9 cellular contexts compared by ENCODE assay signal in the genomic region with DNA sequence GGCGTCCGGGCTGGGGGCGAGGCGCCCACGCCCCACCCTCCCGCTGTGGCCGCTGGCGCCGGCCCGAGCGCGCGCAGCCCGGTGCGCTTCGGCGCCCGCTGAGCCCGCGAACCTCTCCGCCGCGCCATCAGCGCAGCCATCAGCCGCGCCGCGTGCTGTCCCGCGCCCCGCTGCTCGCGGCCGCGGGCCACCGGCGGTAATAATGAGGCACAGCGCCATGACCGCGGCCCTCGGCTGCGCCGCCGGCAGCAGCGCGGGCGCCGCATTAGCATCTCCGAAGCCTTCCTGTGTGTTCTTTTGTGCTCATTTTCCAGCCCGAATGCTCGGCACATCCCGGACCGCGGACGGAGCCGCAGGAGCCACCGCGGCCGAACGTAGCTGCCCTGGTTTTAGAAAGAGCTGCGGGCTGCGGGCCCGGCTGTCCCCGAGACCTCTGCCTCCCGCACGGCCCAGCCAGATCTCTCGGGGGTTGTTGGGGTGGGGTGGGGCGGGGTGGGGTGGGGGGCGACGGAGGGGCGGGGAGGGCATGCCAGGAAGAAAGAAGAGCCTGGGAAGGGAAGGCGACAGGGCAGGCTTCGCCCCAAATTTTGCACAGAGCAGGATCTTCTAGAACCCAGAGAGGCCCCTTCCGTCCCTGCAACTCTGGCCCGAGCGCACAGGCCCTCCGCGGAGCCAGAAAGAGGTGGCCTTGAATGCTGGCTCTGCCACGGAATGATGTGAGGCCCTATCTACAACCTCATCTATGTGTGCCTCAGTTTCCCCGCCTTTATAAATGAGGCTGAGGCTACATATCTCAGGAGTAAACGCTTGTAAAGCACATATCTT. TPM values are rescaled to one million over a fixed set of nuclear protein-coding genes. Genes with fewer than 3 reads are reported as not detected.
DNase-seq lines count a peak whose midpoint lies in the region; ATAC-seq and TF ChIP-seq lines count a peak whose summit lies in the region.
"Had no signal": no experiment of that assay in that cellular context is flagged by ENCODE, and none has a peak within 500 bp of the region (broad histone marks: within the 10 kb centered on the region; RNA-seq: fewer than 3 reads in every experiment).

No MANE protein-coding gene starts in this region.

- no peak for TF ChIP-seq EP300 in SK-N-SH (IDR thresholded peaks at IDR 0.05; ENCODE audit: borderline replicate concordance in 1 of 2, low read depth in 1 of 2, low read length in 1 of 2)

- 4% methylated on average over 32 of the region's 81 CpGs for WGBS in SK-N-SH (ENCODE audit: low lambda C conversion rate)
- WGBS in thyroid gland, 2 donors, result 2 to 4% methylated on average over 38 to 42 of the region's 81 CpGs

- H4K20me1 ChIP-seq in SK-N-SH (ENCODE audit: insufficient read depth), result no peaks in the 10 kb centered on the region

- H3K4me3 ChIP-seq in SK-N-SH (ENCODE audit: low read depth in 2 of 2, low read length in 1 of 2) (peak overlapping the region; percentile 26 to 49; a peak in 2 of 4 replicates), thyroid gland (replicated peaks in 1 of 3) (no peak overlapping the region)

- no peak overlapping the region for H2AFZ ChIP-seq in SK-N-SH (ENCODE audit: low read depth)

- peaks cover 0 to 2% of the 10 kb centered on the region in 2 donors for H3K36me3 Mint-ChIP-seq in activated T-cell treated with anti-CD3 and anti-CD28 coated beads, Interleukin-2, amount 50 U/mL, for 72 hours (ENCODE audit: insufficient read depth in 2 of 2)

- no peak overlapping the region for H3K27ac Mint-ChIP-seq in activated T-cell treated with anti-CD3 and anti-CD28 coated beads, Interleukin-2, amount 50 U/mL, for 72 hours
- no peak overlapping the region for H3K27ac Mint-ChIP-seq in stimulated activated naive CD8-positive, alpha-beta T cell treated with anti-CD3 and anti-CD28 coated beads, Interleukin-15, amount 100 ng/mL, for 72 hours

- no peaks in the 10 kb centered on the region for H3K9me2 ChIP-seq in SK-N-SH

- no peaks in the 10 kb centered on the region for H3K4me1 Mint-ChIP-seq in activated T-cell treated with anti-CD3 and anti-CD28 coated beads, Interleukin-2, amount 50 U/mL, for 72 hours (ENCODE audit: low read depth)
- H3K4me1 Mint-ChIP-seq in stimulated activated naive CD8-positive, alpha-beta T cell treated with anti-CD3 and anti-CD28 coated beads, Interleukin-15, amount 100 ng/mL, for 72 hours, result peaks cover 4% of the 10 kb centered on the region

- H3K4me3 Mint-ChIP-seq in activated T-cell treated with anti-CD3 and anti-CD28 coated beads, Interleukin-2, amount 50 U/mL, for 72 hours, result peak overlapping the region; percentile 62 to 87
- H3K4me3 Mint-ChIP-seq in stimulated activated naive CD8-positive, alpha-beta T cell treated with anti-CD3 and anti-CD28 coated beads, Interleukin-15, amount 100 ng/mL, for 72 hours, result peak overlapping the region; percentile 71 to 77

- no peak for TF ChIP-seq CTCF in SK-N-SH (IDR thresholded peaks at IDR 0.05)
- TF ChIP-seq CTCF in thyroid gland (IDR thresholded peaks at IDR 0.05), result no peak

- no peaks in the 10 kb centered on the region for H3F3A ChIP-seq in SK-N-SH (replicated peaks; ENCODE audit: insufficient read depth)

- no peaks in the 10 kb centered on the region for H3K36me3 ChIP-seq in SK-N-SH (replicated peaks in 1 of 2; ENCODE audit: control insufficient read depth in 1 of 2, insufficient read depth in 2 of 2, low read length in 1 of 2)
- H3K36me3 ChIP-seq in thyroid gland, result no peaks in the 10 kb centered on the region
- H3K36me3 ChIP-seq: neutrophil had no signal

- H3K27ac ChIP-seq in SK-N-SH (ENCODE audit: low read depth in 2 of 2, low read length in 1 of 2) (no peak overlapping the region), thyroid gland (no peak overlapping the region)
- H3K27ac ChIP-seq: neutrophil had no signal

- no peak for DNase-seq in activated T-cell treated with anti-CD3 and anti-CD28 coated beads, Interleukin-2, amount 50 U/mL, for 72 hours
- DNase-seq in activated T-cell treated with anti-CD3 and anti-CD28 coated beads, Interleukin-2, amount 50 U/mL, for 48 hours, result no peak
- DNase-seq in SK-N-SH (peak; percentile 66), germinal center (ENCODE audit: low spot score) (peak; percentile 24), thyroid gland (no peak)
- no peak for DNase-seq in stimulated activated naive CD8-positive, alpha-beta T cell treated with anti-CD3 and anti-CD28 coated beads, Interleukin-15, amount 100 ng/mL, for 72 hours
- no peak for DNase-seq in effector CD8-positive, alpha-beta T cell (lab: John Stamatoyannopoulos, UW)

- TF ChIP-seq RAD21 in SK-N-SH (IDR thresholded peaks at IDR 0.05; ENCODE audit: low read length), result no peak

- H3K9ac ChIP-seq in SK-N-SH, result no peak overlapping the region

- CTCF ChIA-PET in SK-N-SH (lab: Yijun Ruan, JAX), result no interaction called here

- H3K79me2 ChIP-seq in SK-N-SH (ENCODE audit: insufficient read depth), result no peaks in the 10 kb centered on the region

- peak; percentile 36 to 38 for ATAC-seq in activated T-cell treated with anti-CD3 and anti-CD28 coated beads, Interleukin-2, amount 50 U/mL, for 72 hours (replicated peaks in 1 of 2)
- peak; percentile 49 for ATAC-seq in stimulated activated naive CD8-positive, alpha-beta T cell treated with anti-CD3 and anti-CD28 coated beads, Interleukin-15, amount 100 ng/mL, for 72 hours
- ATAC-seq in HG02885 (IDR thresholded peaks at IDR 0.05; ENCODE audit: poor library complexity, unreplicated experiment), result no peak

- H3K9me3 Mint-ChIP-seq in activated T-cell treated with anti-CD3 and anti-CD28 coated beads, Interleukin-2, amount 50 U/mL, for 72 hours, result no peaks in the 10 kb centered on the region
- no peaks in the 10 kb centered on the region for H3K9me3 Mint-ChIP-seq in stimulated activated naive CD8-positive, alpha-beta T cell treated with anti-CD3 and anti-CD28 coated beads, Interleukin-15, amount 100 ng/mL, for 72 hours

- POLR2A ChIA-PET in SK-N-SH (lab: Yijun Ruan, JAX), result no interaction called here

- H3K4me2 ChIP-seq in SK-N-SH, result peak overlapping the region; percentile 70; the same call in 1 of the 2 replicates

- H3K4me1 ChIP-seq in SK-N-SH (ENCODE audit: control insufficient read depth in 1 of 2, insufficient read depth in 2 of 2, low read depth in 1 of 2, low read length in 1 of 2), result no peaks in the 10 kb centered on the region
- H3K4me1 ChIP-seq in thyroid gland, result no peaks in the 10 kb centered on the region

- no peak for TF ChIP-seq POLR2A in thyroid gland (IDR thresholded peaks at IDR 0.05)

- H3K27me3 ChIP-seq in SK-N-SH (ENCODE audit: insufficient read depth), result peaks cover 22% of the 10 kb centered on the region
- peaks cover 9% of the 10 kb centered on the region for H3K27me3 ChIP-seq in thyroid gland

- peaks cover 77% of the 10 kb centered on the region for H3K27me3 Mint-ChIP-seq in activated T-cell treated with anti-CD3 and anti-CD28 coated beads, Interleukin-2, amount 50 U/mL, for 72 hours (ENCODE audit: low read depth)
- peaks cover 88% of the 10 kb centered on the region for H3K27me3 Mint-ChIP-seq in stimulated activated naive CD8-positive, alpha-beta T cell treated with anti-CD3 and anti-CD28 coated beads, Interleukin-15, amount 100 ng/mL, for 72 hours

- H3K9me3 ChIP-seq in SK-N-SH, result no peaks in the 10 kb centered on the region
- no peaks in the 10 kb centered on the region for H3K9me3 ChIP-seq in thyroid gland
- H3K9me3 ChIP-seq: neutrophil had no signal

- intact Hi-C loops in thyroid gland (cut with DNase I), result no loop called here

TF ChIP-seq in SK-N-SH, 30 proteins besides CTCF, POLR2A, EP300 and RAD21 (continues in another document):
- TF ChIP-seq, protein P1, sequence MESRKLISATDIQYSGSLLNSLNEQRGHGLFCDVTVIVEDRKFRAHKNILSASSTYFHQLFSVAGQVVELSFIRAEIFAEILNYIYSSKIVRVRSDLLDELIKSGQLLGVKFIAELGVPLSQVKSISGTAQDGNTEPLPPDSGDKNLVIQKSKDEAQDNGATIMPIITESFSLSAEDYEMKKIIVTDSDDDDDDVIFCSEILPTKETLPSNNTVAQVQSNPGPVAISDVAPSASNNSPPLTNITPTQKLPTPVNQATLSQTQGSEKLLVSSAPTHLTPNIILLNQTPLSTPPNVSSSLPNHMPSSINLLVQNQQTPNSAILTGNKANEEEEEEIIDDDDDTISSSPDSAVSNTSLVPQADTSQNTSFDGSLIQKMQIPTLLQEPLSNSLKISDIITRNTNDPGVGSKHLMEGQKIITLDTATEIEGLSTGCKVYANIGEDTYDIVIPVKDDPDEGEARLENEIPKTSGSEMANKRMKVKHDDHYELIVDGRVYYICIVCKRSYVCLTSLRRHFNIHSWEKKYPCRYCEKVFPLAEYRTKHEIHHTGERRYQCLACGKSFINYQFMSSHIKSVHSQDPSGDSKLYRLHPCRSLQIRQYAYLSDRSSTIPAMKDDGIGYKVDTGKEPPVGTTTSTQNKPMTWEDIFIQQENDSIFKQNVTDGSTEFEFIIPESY (IDR thresholded peaks at IDR 0.05; ENCODE audit: borderline replicate concordance, low read depth), result no peak
- no peak for TF ChIP-seq TEAD4 (IDR thresholded peaks at IDR 0.05; ENCODE audit: borderline replicate concordance, insufficient read depth)
- TF ChIP-seq RFX5 (IDR thresholded peaks at IDR 0.05; ENCODE audit: low read length), result no peak
- TF ChIP-seq, protein P2, sequence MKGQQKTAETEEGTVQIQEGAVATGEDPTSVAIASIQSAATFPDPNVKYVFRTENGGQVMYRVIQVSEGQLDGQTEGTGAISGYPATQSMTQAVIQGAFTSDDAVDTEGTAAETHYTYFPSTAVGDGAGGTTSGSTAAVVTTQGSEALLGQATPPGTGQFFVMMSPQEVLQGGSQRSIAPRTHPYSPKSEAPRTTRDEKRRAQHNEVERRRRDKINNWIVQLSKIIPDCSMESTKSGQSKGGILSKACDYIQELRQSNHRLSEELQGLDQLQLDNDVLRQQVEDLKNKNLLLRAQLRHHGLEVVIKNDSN (IDR thresholded peaks at IDR 0.05; ENCODE audit: borderline replicate concordance, low read depth), result no peak
- TF ChIP-seq YY1 (IDR thresholded peaks at IDR 0.05; ENCODE audit: low read depth), result no peak
- TF ChIP-seq SIN3A (IDR thresholded peaks at IDR 0.05; ENCODE audit: borderline replicate concordance, low read depth, low read length), result no peak
- no peak for TF ChIP-seq FOXM1 (IDR thresholded peaks at IDR 0.05; ENCODE audit: low read depth)
- TF ChIP-seq, protein P3, sequence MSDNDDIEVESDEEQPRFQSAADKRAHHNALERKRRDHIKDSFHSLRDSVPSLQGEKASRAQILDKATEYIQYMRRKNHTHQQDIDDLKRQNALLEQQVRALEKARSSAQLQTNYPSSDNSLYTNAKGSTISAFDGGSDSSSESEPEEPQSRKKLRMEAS (IDR thresholded peaks at IDR 0.05; ENCODE audit: low read depth), result no peak
- no peak for TF ChIP-seq RXRA (IDR thresholded peaks at IDR 0.05; ENCODE audit: borderline replicate concordance, low read depth)
- TF ChIP-seq FOSL2 (IDR thresholded peaks at IDR 0.05; ENCODE audit: borderline replicate concordance, low read depth), result no peak

RNA-seq across cellular contexts. Expression of a gene that starts 55.3 kb away (rescaled TPM):
- total RNA-seq in activated T-cell treated with anti-CD3 and anti-CD28 coated beads, Interleukin-2, amount 50 U/mL, for 72 hours, result 10 to 100 TPM; 22.1 to 27.4 TPM
- 8.8 and 9.6 TPM in 2 replicates for polyA plus RNA-seq in SK-N-SH (2012; rRNA removed)
- polyA plus RNA-seq in SK-N-SH (2012; cell fraction: cytosol; rRNA removed), result 16.9 and 21.5 TPM in 2 replicates
- 3.9 and 6.7 TPM in 2 replicates for polyA plus RNA-seq in SK-N-SH (2012; cell fraction: nucleus; rRNA removed)
- total RNA-seq in thyroid gland, result 10 to 100 TPM; 13.2 to 20.3 (median 15.7) TPM

Comparison
In these comparisons a context has a peak if more than half of its experiments do, and no peak if none do; other contexts are left out.
1. DNase-seq: peak in SK-N-SH (single experiment) and germinal center (single experiment); none in activated T-cell treated with anti-CD3 and anti-CD28 coated beads, Interleukin-2, amount 50 U/mL, for 72 hours (0 of 2), activated T-cell treated with anti-CD3 and anti-CD28 coated beads, Interleukin-2, amount 50 U/mL, for 48 hours (0 of 2), stimulated activated naive CD8-positive, alpha-beta T cell treated with anti-CD3 and anti-CD28 coated beads, Interleukin-15, amount 100 ng/mL, for 72 hours (0 of 2), thyroid gland (0 of 2) and effector CD8-positive, alpha-beta T cell (single experiment).
2. H3K4me3 ChIP-seq: peak in SK-N-SH (2 of 2); none in thyroid gland (0 of 3).